Comparison of ENCODE assay signal across 1 cellular context in genomic region chr10:123743441-123744225, GRCh38.
TF ChIP-seq lines count a peak whose summit lies in the region.

No MANE protein-coding gene starts in this region.

TF ChIP-seq in HepG2, 621 proteins besides CTCF, POLR2A, EP300 and RAD21 (continued from another document):
- TF ChIP-seq HNF1A (IDR thresholded peaks at IDR 0.05; ENCODE audit: low read depth) (no peak), HNF1A (CRISPR knock-in tag; IDR thresholded peaks at IDR 0.05; ENCODE audit: borderline replicate concordance) (no peak), POLR2AphosphoS5 (IDR thresholded peaks at IDR 0.05; ENCODE audit: low read depth, low read length) (no peak), JARID2 (CRISPR knock-in tag; IDR thresholded peaks at IDR 0.05; ENCODE audit: insufficient replicate concordance) (no peak), MTF2 (CRISPR knock-in tag; IDR thresholded peaks at IDR 0.05; ENCODE audit: borderline replicate concordance) (no peak)
- TF ChIP-seq, protein P1, sequence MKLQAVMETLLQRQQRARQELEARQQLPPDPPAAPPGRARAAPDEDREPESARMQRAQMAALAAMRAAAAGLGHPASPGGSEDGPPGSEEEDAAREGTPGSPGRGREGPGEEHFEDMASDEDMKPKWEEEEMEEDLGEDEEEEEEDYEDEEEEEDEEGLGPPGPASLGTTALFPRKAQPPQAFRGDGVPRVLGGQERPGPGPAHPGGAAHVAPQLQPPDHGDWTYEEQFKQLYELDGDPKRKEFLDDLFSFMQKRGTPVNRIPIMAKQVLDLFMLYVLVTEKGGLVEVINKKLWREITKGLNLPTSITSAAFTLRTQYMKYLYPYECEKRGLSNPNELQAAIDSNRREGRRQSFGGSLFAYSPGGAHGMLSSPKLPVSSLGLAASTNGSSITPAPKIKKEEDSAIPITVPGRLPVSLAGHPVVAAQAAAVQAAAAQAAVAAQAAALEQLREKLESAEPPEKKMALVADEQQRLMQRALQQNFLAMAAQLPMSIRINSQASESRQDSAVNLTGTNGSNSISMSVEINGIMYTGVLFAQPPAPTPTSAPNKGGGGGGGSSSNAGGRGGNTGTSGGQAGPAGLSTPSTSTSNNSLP (IDR thresholded peaks at IDR 0.05; ENCODE audit: low read depth, low read length): no peak
- TF ChIP-seq, protein P2, sequence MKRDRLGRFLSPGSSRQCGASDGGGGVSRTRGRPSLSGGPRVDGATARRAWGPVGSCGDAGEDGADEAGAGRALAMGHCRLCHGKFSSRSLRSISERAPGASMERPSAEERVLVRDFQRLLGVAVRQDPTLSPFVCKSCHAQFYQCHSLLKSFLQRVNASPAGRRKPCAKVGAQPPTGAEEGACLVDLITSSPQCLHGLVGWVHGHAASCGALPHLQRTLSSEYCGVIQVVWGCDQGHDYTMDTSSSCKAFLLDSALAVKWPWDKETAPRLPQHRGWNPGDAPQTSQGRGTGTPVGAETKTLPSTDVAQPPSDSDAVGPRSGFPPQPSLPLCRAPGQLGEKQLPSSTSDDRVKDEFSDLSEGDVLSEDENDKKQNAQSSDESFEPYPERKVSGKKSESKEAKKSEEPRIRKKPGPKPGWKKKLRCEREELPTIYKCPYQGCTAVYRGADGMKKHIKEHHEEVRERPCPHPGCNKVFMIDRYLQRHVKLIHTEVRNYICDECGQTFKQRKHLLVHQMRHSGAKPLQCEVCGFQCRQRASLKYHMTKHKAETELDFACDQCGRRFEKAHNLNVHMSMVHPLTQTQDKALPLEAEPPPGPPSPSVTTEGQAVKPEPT (CRISPR knock-in tag; IDR thresholded peaks at IDR 0.05; ENCODE audit: low read depth): no peak
- TF ChIP-seq, protein P3, sequence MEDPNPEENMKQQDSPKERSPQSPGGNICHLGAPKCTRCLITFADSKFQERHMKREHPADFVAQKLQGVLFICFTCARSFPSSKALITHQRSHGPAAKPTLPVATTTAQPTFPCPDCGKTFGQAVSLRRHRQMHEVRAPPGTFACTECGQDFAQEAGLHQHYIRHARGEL (CRISPR knock-in tag; IDR thresholded peaks at IDR 0.05): no peak
